ENCODE assay signal across 1 cellular context in genomic region chr20:47233333-47234188, GRCh38.
TF ChIP-seq lines count a peak whose summit lies in the region.

No MANE protein-coding gene starts in this region.

TF ChIP-seq in GM23338, 12 proteins besides CTCF, POLR2A, EP300 and RAD21:
- TF ChIP-seq REST (IDR thresholded peaks at IDR 0.05; ENCODE audit: unreplicated experiment) (no peak), EZH2phosphoT487 (IDR thresholded peaks at IDR 0.05; ENCODE audit: unreplicated experiment) (no peak), POLR2AphosphoS5 (IDR thresholded peaks at IDR 0.05; ENCODE audit: low read depth) (no peak), STAT1 (IDR thresholded peaks at IDR 0.05; ENCODE audit: unreplicated experiment) (no peak), ZNF462 (CRISPR knock-in tag; IDR thresholded peaks at IDR 0.05) (no peak), NANOG (IDR thresholded peaks at IDR 0.05; ENCODE audit: borderline replicate concordance) (no peak), ZNF331 (CRISPR knock-in tag; IDR thresholded peaks at IDR 0.05; ENCODE audit: low read depth) (no peak)
